Comparison of ENCODE assay signal across 1 cellular context in genomic region chr22:26483439-26484359, GRCh38.
TF ChIP-seq lines count a peak whose summit lies in the region.

TSS of gene HPS4 (minus strand) at chr22:26483783. CDS start at chr22:26481762, 2,021 bp downstream.
A gene with protein sequence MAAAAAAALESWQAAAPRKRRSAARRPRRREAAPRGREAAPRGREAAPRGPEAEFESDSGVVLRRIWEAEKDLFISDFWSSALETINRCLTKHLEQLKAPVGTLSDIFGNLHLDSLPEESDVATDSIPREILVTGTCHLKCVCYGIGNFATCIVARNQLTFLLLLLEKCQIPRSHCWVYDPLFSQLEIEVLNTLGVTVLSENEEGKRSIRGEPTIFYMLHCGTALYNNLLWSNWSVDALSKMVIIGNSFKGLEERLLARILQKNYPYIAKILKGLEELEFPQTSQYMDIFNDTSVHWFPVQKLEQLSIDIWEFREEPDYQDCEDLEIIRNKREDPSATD (plus strand): TSS chr22:26483877. CDS start chr22:26483891, 14 bp downstream.

TF ChIP-seq in HEK293, 187 proteins besides CTCF, POLR2A, EP300 and RAD21 (continued from another document and continues in another):
- TF ChIP-seq ZNF626 (tag by site-specific recombination; IDR thresholded peaks at IDR 0.05) (no peak), ZNF792 (tag by site-specific recombination; IDR thresholded peaks at IDR 0.05) (no peak), BCL11B (tag by site-specific recombination; IDR thresholded peaks at IDR 0.05; ENCODE audit: low read depth) (peak; percentile 74), GFI1B (tag by site-specific recombination; IDR thresholded peaks at IDR 0.05) (no peak), ZNF701 (tag by site-specific recombination; IDR thresholded peaks at IDR 0.05) (no peak), ZNF843 (tag by site-specific recombination; IDR thresholded peaks at IDR 0.05) (no peak), ZNF221 (tag by site-specific recombination; IDR thresholded peaks at IDR 0.05; ENCODE audit: borderline replicate concordance) (no peak), GLI4 (tag by site-specific recombination; IDR thresholded peaks at IDR 0.05) (no peak), BCL6B (tag by site-specific recombination; IDR thresholded peaks at IDR 0.05) (no peak), SCRT1 (tag by site-specific recombination; IDR thresholded peaks at IDR 0.05; ENCODE audit: borderline replicate concordance) (no peak), ZNF548 (tag by site-specific recombination; IDR thresholded peaks at IDR 0.05) (no peak), ZNF692 (tag by site-specific recombination; IDR thresholded peaks at IDR 0.05) (peak; percentile 39; the same call in 1 of the 2 replicates), ZNF280D (tag by site-specific recombination; IDR thresholded peaks at IDR 0.05) (peak; percentile 93; the same call in 1 of the 2 replicates), ZNF658 (tag by site-specific recombination; IDR thresholded peaks at IDR 0.05) (no peak), ZBTB20 (tag by site-specific recombination; IDR thresholded peaks at IDR 0.05) (peak; percentile 78; the same call in 1 of the 2 replicates), ZBTB48 (tag by site-specific recombination; IDR thresholded peaks at IDR 0.05) (0 out of 2 replicates have a peak, but pooled peaks have one; percentile 25), ZSCAN30 (tag by site-specific recombination; IDR thresholded peaks at IDR 0.05) (peak; percentile 52; the same call in 1 of the 2 replicates), ZNF274 (IDR thresholded peaks at IDR 0.05; ENCODE audit: low read length) (no peak), ZNF274 (tag by site-specific recombination; IDR thresholded peaks at IDR 0.05; ENCODE audit: borderline replicate concordance) (no peak), ZNF530 (tag by site-specific recombination; IDR thresholded peaks at IDR 0.05; ENCODE audit: low read depth) (no peak), ZNF426 (tag by site-specific recombination; IDR thresholded peaks at IDR 0.05) (no peak), ZNF510 (tag by site-specific recombination; IDR thresholded peaks at IDR 0.05; ENCODE audit: insufficient replicate concordance) (no peak), ZNF114 (tag by site-specific recombination; IDR thresholded peaks at IDR 0.05) (no peak), ZIC2 (tag by site-specific recombination; IDR thresholded peaks at IDR 0.05) (peak; percentile 93), ZNF707 (tag by site-specific recombination; IDR thresholded peaks at IDR 0.05) (no peak), GLIS2 (tag by site-specific recombination; IDR thresholded peaks at IDR 0.05) (peak; percentile 88), ZNF580 (tag by site-specific recombination; IDR thresholded peaks at IDR 0.05) (peak; percentile 85), ZNF391 (tag by site-specific recombination; IDR thresholded peaks at IDR 0.05; ENCODE audit: borderline replicate concordance, low read depth) (peak; percentile 64; the same call in 1 of the 2 replicates), ZNF146 (tag by site-specific recombination; IDR thresholded peaks at IDR 0.05) (no peak), ZNF837 (tag by site-specific recombination; IDR thresholded peaks at IDR 0.05) (no peak), TCF7L2 (IDR thresholded peaks at IDR 0.05; ENCODE audit: borderline replicate concordance, low read depth, low read length) (no peak), ZNF324 (tag by site-specific recombination; IDR thresholded peaks at IDR 0.05) (peak; percentile 64), ZNF341 (tag by site-specific recombination; IDR thresholded peaks at IDR 0.05; ENCODE audit: low read depth) (peak; percentile 92), ZNF518A (tag by site-specific recombination; conservative IDR thresholded peaks at IDR 0.05; ENCODE audit: low read depth) (no peak), ZNF366 (tag by site-specific recombination; conservative IDR thresholded peaks at IDR 0.05) (no peak), ZNF202 (tag by site-specific recombination; IDR thresholded peaks at IDR 0.05; ENCODE audit: borderline replicate concordance) (no peak), ZNF513 (tag by site-specific recombination; IDR thresholded peaks at IDR 0.05) (no peak)
- TF ChIP-seq, protein P1, sequence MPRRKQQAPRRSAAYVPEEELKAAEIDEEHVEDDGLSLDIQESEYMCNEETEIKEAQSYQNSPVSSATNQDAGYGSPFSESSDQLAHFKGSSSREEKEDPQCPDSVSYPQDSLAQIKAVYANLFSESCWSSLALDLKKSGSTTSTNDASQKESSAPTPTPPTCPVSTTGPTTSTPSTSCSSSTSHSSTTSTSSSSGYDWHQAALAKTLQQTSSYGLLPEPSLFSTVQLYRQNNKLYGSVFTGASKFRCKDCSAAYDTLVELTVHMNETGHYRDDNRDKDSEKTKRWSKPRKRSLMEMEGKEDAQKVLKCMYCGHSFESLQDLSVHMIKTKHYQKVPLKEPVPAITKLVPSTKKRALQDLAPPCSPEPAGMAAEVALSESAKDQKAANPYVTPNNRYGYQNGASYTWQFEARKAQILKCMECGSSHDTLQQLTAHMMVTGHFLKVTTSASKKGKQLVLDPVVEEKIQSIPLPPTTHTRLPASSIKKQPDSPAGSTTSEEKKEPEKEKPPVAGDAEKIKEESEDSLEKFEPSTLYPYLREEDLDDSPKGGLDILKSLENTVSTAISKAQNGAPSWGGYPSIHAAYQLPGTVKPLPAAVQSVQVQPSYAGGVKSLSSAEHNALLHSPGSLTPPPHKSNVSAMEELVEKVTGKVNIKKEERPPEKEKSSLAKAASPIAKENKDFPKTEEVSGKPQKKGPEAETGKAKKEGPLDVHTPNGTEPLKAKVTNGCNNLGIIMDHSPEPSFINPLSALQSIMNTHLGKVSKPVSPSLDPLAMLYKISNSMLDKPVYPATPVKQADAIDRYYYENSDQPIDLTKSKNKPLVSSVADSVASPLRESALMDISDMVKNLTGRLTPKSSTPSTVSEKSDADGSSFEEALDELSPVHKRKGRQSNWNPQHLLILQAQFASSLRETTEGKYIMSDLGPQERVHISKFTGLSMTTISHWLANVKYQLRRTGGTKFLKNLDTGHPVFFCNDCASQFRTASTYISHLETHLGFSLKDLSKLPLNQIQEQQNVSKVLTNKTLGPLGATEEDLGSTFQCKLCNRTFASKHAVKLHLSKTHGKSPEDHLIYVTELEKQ (tag by site-specific recombination; IDR thresholded peaks at IDR 0.05; ENCODE audit: borderline replicate concordance) = peak; percentile 24; the same call in 1 of the 2 replicates
- TF ChIP-seq, protein P2, sequence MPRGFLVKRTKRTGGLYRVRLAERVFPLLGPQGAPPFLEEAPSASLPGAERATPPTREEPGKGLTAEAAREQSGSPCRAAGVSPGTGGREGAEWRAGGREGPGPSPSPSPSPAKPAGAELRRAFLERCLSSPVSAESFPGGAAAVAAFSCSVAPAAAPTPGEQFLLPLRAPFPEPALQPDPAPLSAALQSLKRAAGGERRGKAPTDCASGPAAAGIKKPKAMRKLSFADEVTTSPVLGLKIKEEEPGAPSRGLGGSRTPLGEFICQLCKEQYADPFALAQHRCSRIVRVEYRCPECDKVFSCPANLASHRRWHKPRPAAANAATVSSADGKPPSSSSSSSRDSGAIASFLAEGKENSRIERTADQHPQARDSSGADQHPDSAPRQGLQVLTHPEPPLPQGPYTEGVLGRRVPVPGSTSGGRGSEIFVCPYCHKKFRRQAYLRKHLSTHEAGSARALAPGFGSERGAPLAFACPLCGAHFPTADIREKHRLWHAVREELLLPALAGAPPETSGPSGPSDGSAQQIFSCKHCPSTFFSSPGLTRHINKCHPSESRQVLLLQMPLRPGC (tag by site-specific recombination; IDR thresholded peaks at IDR 0.05) = peak; percentile 62
- TF ChIP-seq, protein P3, sequence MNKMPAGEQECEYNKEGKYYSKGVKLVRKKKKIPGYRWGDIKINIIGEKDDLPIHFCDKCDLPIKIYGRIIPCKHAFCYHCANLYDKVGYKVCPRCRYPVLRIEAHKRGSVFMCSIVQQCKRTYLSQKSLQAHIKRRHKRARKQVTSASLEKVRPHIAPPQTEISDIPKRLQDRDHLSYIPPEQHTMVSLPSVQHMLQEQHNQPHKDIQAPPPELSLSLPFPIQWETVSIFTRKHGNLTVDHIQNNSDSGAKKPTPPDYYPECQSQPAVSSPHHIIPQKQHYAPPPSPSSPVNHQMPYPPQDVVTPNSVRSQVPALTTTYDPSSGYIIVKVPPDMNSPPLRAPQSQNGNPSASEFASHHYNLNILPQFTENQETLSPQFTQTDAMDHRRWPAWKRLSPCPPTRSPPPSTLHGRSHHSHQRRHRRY (tag by site-specific recombination; IDR thresholded peaks at IDR 0.05) = no peak
